In genomic region chr14:59200214-59200613, GRCh38 we compare ENCODE assay signal across 10 cellular contexts.
"Had no signal": no experiment of that assay in that cellular context is flagged by ENCODE, and none has a peak within 500 bp of the region (broad histone marks: within the 10 kb centered on the region; RNA-seq: fewer than 3 reads in every experiment).

No MANE protein-coding gene starts in this region.

- H3K27me3 ChIP-seq: colonic mucosa had no signal

- H3K9me3 Mint-ChIP-seq: activated naive CD8-positive, alpha-beta T cell treated with anti-CD3 and anti-CD28 coated beads, Interleukin-2, amount 50 U/mL, for 24 hours; activated T-cell treated with anti-CD3 and anti-CD28 coated beads, Interleukin-2, amount 50 U/mL, for 72 hours; naive thymus-derived CD4-positive, alpha-beta T cell; type B pancreatic cell had no signal

- ATAC-seq: activated naive CD8-positive, alpha-beta T cell treated with anti-CD3 and anti-CD28 coated beads, Interleukin-2, amount 50 U/mL, for 24 hours; activated T-cell treated with anti-CD3 and anti-CD28 coated beads, Interleukin-2, amount 50 U/mL, for 72 hours; naive thymus-derived CD4-positive, alpha-beta T cell had no signal

- H3K9me3 ChIP-seq: colonic mucosa had no signal

- H3K36me3 Mint-ChIP-seq: naive thymus-derived CD4-positive, alpha-beta T cell had no signal

- H3K27ac Mint-ChIP-seq: activated naive CD8-positive, alpha-beta T cell treated with anti-CD3 and anti-CD28 coated beads, Interleukin-2, amount 50 U/mL, for 24 hours; activated T-cell treated with anti-CD3 and anti-CD28 coated beads, Interleukin-2, amount 50 U/mL, for 72 hours; naive thymus-derived CD4-positive, alpha-beta T cell; type B pancreatic cell had no signal

- H3K4me1 ChIP-seq: colonic mucosa had no signal

- H3K4me3 ChIP-seq: colonic mucosa had no signal

- H3K4me3 Mint-ChIP-seq: activated naive CD8-positive, alpha-beta T cell treated with anti-CD3 and anti-CD28 coated beads, Interleukin-2, amount 50 U/mL, for 24 hours; activated T-cell treated with anti-CD3 and anti-CD28 coated beads, Interleukin-2, amount 50 U/mL, for 72 hours; type B pancreatic cell had no signal

- H3K27me3 Mint-ChIP-seq: activated naive CD8-positive, alpha-beta T cell treated with anti-CD3 and anti-CD28 coated beads, Interleukin-2, amount 50 U/mL, for 24 hours; naive thymus-derived CD4-positive, alpha-beta T cell; type B pancreatic cell had no signal

- H3K27ac ChIP-seq: colonic mucosa had no signal

- H3K36me3 ChIP-seq: colonic mucosa had no signal

- DNase-seq: activated CD4-positive, alpha-beta T cell treated with anti-CD3 and anti-CD28 coated beads for 1 hour; activated CD4-positive, alpha-beta T cell treated with anti-CD3 and anti-CD28 coated beads, Interleukin-2, amount 50 U/mL, for 48 hours; activated naive CD8-positive, alpha-beta T cell treated with anti-CD3 and anti-CD28 coated beads, Interleukin-2, amount 50 U/mL, for 24 hours; activated T-cell treated with anti-CD3 and anti-CD28 coated beads, Interleukin-2, amount 50 U/mL, for 72 hours; colonic mucosa; effector CD8-positive, alpha-beta T cell; hypothalamus; naive thymus-derived CD4-positive, alpha-beta T cell; occipital lobe had no signal
